In genomic region chr6:110017946-110018345, GRCh38 we compare ENCODE assay signal across 25 cellular contexts. TPM values are rescaled to one million over a fixed set of nuclear protein-coding genes. Genes with fewer than 3 reads are reported as not detected.
DNase-seq lines count a peak whose midpoint lies in the region; TF ChIP-seq lines count a peak whose summit lies in the region.
"Had no signal": no experiment of that assay in that cellular context is flagged by ENCODE, and none has a peak within 500 bp of the region (broad histone marks: within the 10 kb centered on the region; RNA-seq: fewer than 3 reads in every experiment).

No MANE protein-coding gene starts in this region.

- no peaks in the 10 kb centered on the region for H3F3A ChIP-seq in neural progenitor cell (ENCODE audit: low read depth)

- no peak for TF ChIP-seq CTCF in neural progenitor cell (IDR thresholded peaks at IDR 0.05)
- TF ChIP-seq CTCF in adrenal gland (IDR thresholded peaks at IDR 0.05): no peak

- TF ChIP-seq POLR2A in adrenal gland (IDR thresholded peaks at IDR 0.05): no peak

- H3K4me1 Mint-ChIP-seq in neural progenitor cell: peaks cover 5% of the 10 kb centered on the region
- H3K4me1 Mint-ChIP-seq in CD8-positive, alpha-beta memory T cell: peaks cover 11 to 17% (median 13%) of the 10 kb centered on the region in 3 donors

- H3K79me2 ChIP-seq in neural progenitor cell (ENCODE audit: low read depth): no peaks in the 10 kb centered on the region

- no peak overlapping the region for H3K4me3 ChIP-seq in neural progenitor cell
- H3K4me3 ChIP-seq in adrenal gland: no peak overlapping the region
- no peak overlapping the region for H3K4me3 ChIP-seq in CD8-positive, alpha-beta memory T cell (ENCODE audit: low read length)
- H3K4me3 ChIP-seq: BLaER1, GM12878 had no signal

- H3K27ac ChIP-seq in caudate nucleus (ENCODE audit: low read depth, low read length) (peak overlapping the region; percentile 62), neural progenitor cell (no peak overlapping the region), adrenal gland (no peak overlapping the region)
- H3K27ac ChIP-seq in CD8-positive, alpha-beta memory T cell (ENCODE audit: low read depth, low read length): no peak overlapping the region
- H3K27ac ChIP-seq: BLaER1 had no signal

- H3K4me1 ChIP-seq in neural progenitor cell (peaks cover 7% of the 10 kb centered on the region), adrenal gland (replicated peaks in 1 of 2) (no peaks in the 10 kb centered on the region)
- H3K4me1 ChIP-seq in CD8-positive, alpha-beta memory T cell (ENCODE audit: insufficient read depth, low read length): no peaks in the 10 kb centered on the region
- H3K4me1 ChIP-seq: BE2C, Caco-2 had no signal

- H3K9me3 ChIP-seq in neural progenitor cell (ENCODE audit: low read depth) (no peaks in the 10 kb centered on the region), adrenal gland (replicated peaks in 1 of 3) (no peaks in the 10 kb centered on the region)
- H3K9me3 ChIP-seq in CD8-positive, alpha-beta memory T cell (ENCODE audit: low read length): no peaks in the 10 kb centered on the region
- H3K9me3 ChIP-seq: BE2C, BLaER1, Caco-2 had no signal

- peak overlapping the region; percentile 67 for H3K27ac Mint-ChIP-seq in neural progenitor cell
- no peak overlapping the region for H3K27ac Mint-ChIP-seq in CD8-positive, alpha-beta memory T cell
- H3K27ac Mint-ChIP-seq: CD14-positive monocyte; CD4-positive, CD25-positive, alpha-beta regulatory T cell had no signal

- CTCF ChIA-PET in CD8-positive, alpha-beta memory T cell (lab: Charles Lee): no interaction called here

- H4K20me1 ChIP-seq in neural progenitor cell (ENCODE audit: low read depth): no peaks in the 10 kb centered on the region
- H4K20me1 ChIP-seq: BLaER1 had no signal

- 67 to 76% (median 75%) methylated on average over 5 to 7 of the region's 7 CpGs for WGBS in adrenal gland, 4 donors

- H3K27me3 ChIP-seq in neural progenitor cell: no peaks in the 10 kb centered on the region
- H3K27me3 ChIP-seq in adrenal gland: peaks cover 6% of the 10 kb centered on the region
- no peaks in the 10 kb centered on the region for H3K27me3 ChIP-seq in CD8-positive, alpha-beta memory T cell (ENCODE audit: insufficient read depth, low read length, poor library complexity, severe bottlenecking)
- H3K27me3 ChIP-seq: BE2C, BLaER1 had no signal

- no peak overlapping the region for H3K4me2 ChIP-seq in neural progenitor cell

- H3K36me3 ChIP-seq in neural progenitor cell: no peaks in the 10 kb centered on the region
- H3K36me3 ChIP-seq in adrenal gland (replicated peaks in 1 of 2): no peaks in the 10 kb centered on the region
- H3K36me3 ChIP-seq in CD8-positive, alpha-beta memory T cell (ENCODE audit: insufficient read depth, low read length): no peaks in the 10 kb centered on the region
- H3K36me3 ChIP-seq: BE2C, BLaER1 had no signal

- H2AFZ ChIP-seq in neural progenitor cell (replicated peaks): no peak overlapping the region

- no peaks in the 10 kb centered on the region for H3K9me3 Mint-ChIP-seq in neural progenitor cell
- no peaks in the 10 kb centered on the region for H3K9me3 Mint-ChIP-seq in CD8-positive, alpha-beta memory T cell
- H3K9me3 Mint-ChIP-seq: CD4-positive, alpha-beta memory T cell had no signal

- no peaks in the 10 kb centered on the region for H3K27me3 Mint-ChIP-seq in neural progenitor cell (ENCODE audit: insufficient read depth, low read depth)
- peaks cover 10 to 16% of the 10 kb centered on the region in 2 donors for H3K27me3 Mint-ChIP-seq in CD8-positive, alpha-beta memory T cell

- intact Hi-C loops in adrenal gland (cut with DNase I): no loop called here

- H3K36me3 Mint-ChIP-seq in neural progenitor cell: no peaks in the 10 kb centered on the region
- no peaks in the 10 kb centered on the region for H3K36me3 Mint-ChIP-seq in CD8-positive, alpha-beta memory T cell
- H3K36me3 Mint-ChIP-seq: CD14-positive monocyte; CD4-positive, alpha-beta memory T cell; CD4-positive, CD25-positive, alpha-beta regulatory T cell had no signal

- H3K9ac ChIP-seq in neural progenitor cell: no peak overlapping the region
- H3K9ac ChIP-seq: BLaER1 had no signal

- DNase-seq in caudate nucleus (lab: John Stamatoyannopoulos, UW) (no peak), neural progenitor cell (ENCODE audit: low spot score) (no peak), adrenal gland (no peak)
- DNase-seq in stimulated activated CD8-positive, alpha-beta memory T cell treated with anti-CD3 and anti-CD28 coated beads, Interleukin-4, amount 100 ng/mL, for 48 hours: no peak
- DNase-seq in CD8-positive, alpha-beta memory T cell: no peak
- DNase-seq: 8988T; ACHN; BE2C; C1 segment of cervical spinal cord; Caco-2; Calu3; CD4-positive, alpha-beta memory T cell; CD4-positive, CD25-positive, alpha-beta regulatory T cell; DMS53; DMS79; DND-41; EL; GDM1 had no signal

- POLR2A ChIA-PET in CD8-positive, alpha-beta memory T cell (lab: Charles Lee): no interaction called here

- no peak overlapping the region for H3K4me3 Mint-ChIP-seq in neural progenitor cell
- no peak overlapping the region for H3K4me3 Mint-ChIP-seq in CD8-positive, alpha-beta memory T cell
- H3K4me3 Mint-ChIP-seq: CD14-positive monocyte; CD4-positive, alpha-beta memory T cell; CD4-positive, CD25-positive, alpha-beta regulatory T cell had no signal

RNA-seq across cellular contexts. Expression of gene GPR6, which starts 39.8 kb away (rescaled TPM):
- total RNA-seq in neural progenitor cell (ENCODE audit: low replicate concordance) (not detected in 2 replicates), adrenal gland (not detected)
- polyA plus RNA-seq in adrenal gland: not detected
- not detected for total RNA-seq in CD8-positive, alpha-beta memory T cell
- polyA plus RNA-seq in CD8-positive, alpha-beta memory T cell: not detected
- total RNA-seq: A673; Caco-2; Calu3; CD4-positive, alpha-beta memory T cell; CD4-positive, CD25-positive, alpha-beta regulatory T cell; Daoy; G401; GM12878 had no signal
- polyA plus RNA-seq: AG04450; CD14-positive monocyte; CD4-positive, alpha-beta memory T cell; CD4-positive, CD25-positive, alpha-beta regulatory T cell; GM12878 had no signal
